1 cellular context compared by ENCODE assay signal in genomic region chr19:47514869-47515588, GRCh38.
TF ChIP-seq lines count a peak whose summit lies in the region.

Gene NAPA (minus strand): TSS chr19:47515063. CDS start chr19:47514940, 123 bp downstream.

TF ChIP-seq in HEK293, 187 proteins besides CTCF, POLR2A, EP300 and RAD21 (continued from another document):
- TF ChIP-seq HIC1 (tag by site-specific recombination; IDR thresholded peaks at IDR 0.05): peak; percentile 92
- peak; percentile 97 for TF ChIP-seq ZNF692 (tag by site-specific recombination; IDR thresholded peaks at IDR 0.05)
- TF ChIP-seq ZNF747 (tag by site-specific recombination; IDR thresholded peaks at IDR 0.05): no peak
- TF ChIP-seq PRDM4 (tag by site-specific recombination; IDR thresholded peaks at IDR 0.05): peak; percentile 60; the same call in 1 of the 2 replicates
- peak; percentile 42; the same call in 1 of the 2 replicates for TF ChIP-seq ZNF660 (tag by site-specific recombination; IDR thresholded peaks at IDR 0.05)
- peak; percentile 97 for TF ChIP-seq SP2 (tag by site-specific recombination; IDR thresholded peaks at IDR 0.05)
- peak; percentile 95 for TF ChIP-seq ZFHX2 (tag by site-specific recombination; conservative IDR thresholded peaks at IDR 0.05)
